In genomic region chr7:41705109-41705871, GRCh38 we compare ENCODE assay signal across 8 cellular contexts. TPM values are rescaled to one million over a fixed set of nuclear protein-coding genes. Genes with fewer than 3 reads are reported as not detected.
DNase-seq lines count a peak whose midpoint lies in the region; ATAC-seq and TF ChIP-seq lines count a peak whose summit lies in the region.

No MANE protein-coding gene starts in this region.

- in situ Hi-C loops in GM23248 (cut with MboI): loop anchor here (10.0 to 25.0 kb wide), 3 partner anchors 893 to 1468 kb away; no protein-coding TSS in a partner anchor
- in situ Hi-C loops in gastrocnemius medialis (cut with MboI; ENCODE audit: low sequenced_read_pairs in 4 of 4): no loop called here

- H3K4me2 ChIP-seq in GM23248 (ENCODE audit: unreplicated experiment) (peak overlapping the region; percentile 96), KMS-11 (peak overlapping the region; percentile 90)

- peaks cover 52% of the 10 kb centered on the region for H3K4me1 Mint-ChIP-seq in brain

- peaks cover 65% of the 10 kb centered on the region for H3F3A ChIP-seq in GM23248 (ENCODE audit: insufficient read depth)

- H3K4me3 Mint-ChIP-seq in brain: peak overlapping the region; percentile 82 to 86 (median 84)

- H3K36me3 Mint-ChIP-seq in brain: no peaks in the 10 kb centered on the region

- DNase-seq in GM06990 (ENCODE audit: extremely low read depth, insufficient read length) (peak; percentile 78), GM23248 (peak; percentile 95), T-helper 1 cell (peak in 3 of 5 donors; percentile 10 to 48 (median 17)), gastrocnemius medialis (peak; percentile 27 to 55), cortex of kidney (lab: John Stamatoyannopoulos, UW) (no peak)

- no peak for TF ChIP-seq POLR2A in gastrocnemius medialis (IDR thresholded peaks at IDR 0.05)

- H2AFZ ChIP-seq in GM23248 (peak overlapping the region; percentile 84), KMS-11 (ENCODE audit: low read depth) (peak overlapping the region; percentile 98)

- H3K9me2 ChIP-seq in GM23248 (ENCODE audit: insufficient read depth): no peaks in the 10 kb centered on the region

- 3 to 6% methylated on average over 36 to 42 of the region's 42 CpGs for WGBS in GM23248 (ENCODE audit: low coverage in 1 of 2, low lambda C conversion rate in 2 of 2, missing lambda C conversion rate in 2 of 2), 2 experiments

- no peaks in the 10 kb centered on the region for H3K36me3 ChIP-seq in GM06990 (ENCODE audit: control insufficient read depth, insufficient read depth, low read length)
- H3K36me3 ChIP-seq in GM23248 (ENCODE audit: low read depth): no peaks in the 10 kb centered on the region
- no peaks in the 10 kb centered on the region for H3K36me3 ChIP-seq in KMS-11 (ENCODE audit: insufficient read depth)
- no peaks in the 10 kb centered on the region for H3K36me3 ChIP-seq in iPS-15b (ENCODE audit: control insufficient read depth, insufficient read depth, low read length)
- no peaks in the 10 kb centered on the region for H3K36me3 ChIP-seq in gastrocnemius medialis

- peak; percentile 41 to 68 for ATAC-seq in gastrocnemius medialis

- peak; percentile 82 for TF ChIP-seq CTCF in GM06990 (IDR thresholded peaks at IDR 0.05; ENCODE audit: insufficient read depth, low read length, poor library complexity, severe bottlenecking)
- TF ChIP-seq CTCF in KMS-11 (conservative IDR thresholded peaks at IDR 0.05; ENCODE audit: low read depth, low read length): peak; percentile 83
- TF ChIP-seq CTCF in brain (conservative IDR thresholded peaks at IDR 0.05): peak; percentile 89 to 92
- TF ChIP-seq CTCF in gastrocnemius medialis (IDR thresholded peaks at IDR 0.05 in 4 of 5, conservative IDR thresholded peaks at IDR 0.05 in 1 of 5): peak in 2 of 5 experiments; percentile 14

- peak overlapping the region; percentile 43 to 91 (median 84) for H3K27ac Mint-ChIP-seq in brain

- H3K9me3 Mint-ChIP-seq in brain: peaks cover 0 to 9% (median 0%) of the 10 kb centered on the region in 5 experiments

- H3K9me3 ChIP-seq in GM23248 (ENCODE audit: low read depth) (no peaks in the 10 kb centered on the region), iPS-15b (ENCODE audit: control insufficient read depth, insufficient read depth, low read length) (no peaks in the 10 kb centered on the region), gastrocnemius medialis (no peaks in the 10 kb centered on the region)

- intact Hi-C loops in gastrocnemius medialis (cut with DNase I; ENCODE audit: low total_unique reads): no loop called here

- peaks cover 35% of the 10 kb centered on the region for H3K27me3 Mint-ChIP-seq in brain

- H3K9ac ChIP-seq in GM23248 (peak overlapping the region; percentile 72), KMS-11 (peak overlapping the region; percentile 70), iPS-15b (ENCODE audit: low read depth, low read length) (no peak overlapping the region)

- H3K79me2 ChIP-seq in GM23248 (ENCODE audit: insufficient read depth) (peaks cover 10% of the 10 kb centered on the region), KMS-11 (ENCODE audit: insufficient read depth, low read depth) (no peaks in the 10 kb centered on the region)

- H4K20me1 ChIP-seq in GM23248 (ENCODE audit: insufficient read depth): no peaks in the 10 kb centered on the region
- H4K20me1 ChIP-seq in KMS-11 (ENCODE audit: insufficient read depth): no peaks in the 10 kb centered on the region

- H3K27me3 ChIP-seq in GM06990 (replicated peaks; ENCODE audit: control insufficient read depth, insufficient read depth, low read length): no peaks in the 10 kb centered on the region; the same call in 1 of the 2 replicates
- H3K27me3 ChIP-seq in GM23248 (replicated peaks; ENCODE audit: insufficient read depth): no peaks in the 10 kb centered on the region
- H3K27me3 ChIP-seq in KMS-11 (ENCODE audit: insufficient read depth, low read depth): no peaks in the 10 kb centered on the region
- H3K27me3 ChIP-seq in iPS-15b (ENCODE audit: control insufficient read depth, insufficient read depth, low read length): peaks cover 14% of the 10 kb centered on the region
- H3K27me3 ChIP-seq in gastrocnemius medialis: peaks cover 3 to 14% (median 7%) of the 10 kb centered on the region in 3 donors

- H3K4me3 ChIP-seq in GM06990 (replicated peaks; ENCODE audit: low read depth, low read length) (peak overlapping the region; percentile 57), GM23248 (peak overlapping the region; percentile 74), KMS-11 (IDR thresholded peaks at IDR 0.05; ENCODE audit: insufficient read depth, low read depth, low read length) (peak overlapping the region; percentile 49), iPS-15b (ENCODE audit: low read depth, low read length) (peak overlapping the region; percentile 54), gastrocnemius medialis (peak overlapping the region; percentile 50 to 53 (median 53))

- H3K27ac ChIP-seq in GM23248 (peak overlapping the region; percentile 59), KMS-11 (peak overlapping the region; percentile 72), gastrocnemius medialis (peak overlapping the region; percentile 20 to 54 (median 32))

- H3K4me1 ChIP-seq in GM23248 (ENCODE audit: insufficient read depth) (peaks cover 31% of the 10 kb centered on the region), KMS-11 (ENCODE audit: low read depth, poor library complexity, severe bottlenecking) (peaks cover 18% of the 10 kb centered on the region), iPS-15b (ENCODE audit: control insufficient read depth, insufficient read depth, low read length) (peaks cover 25% of the 10 kb centered on the region), gastrocnemius medialis (peaks cover 5 to 12% of the 10 kb centered on the region in 2 donors)

RNA-seq across cellular contexts. Expression of gene INHBA, which starts 2.4 kb away (rescaled TPM):
- 5.2 and 5.5 TPM in 2 replicates for total RNA-seq in GM23248 (2014; rRNA removed; shearing (Covaris generic))
- polyA plus RNA-seq in GM23248 (2016; fragmentation: Nextera tagmentation; extraction: Ambion mirVana) (7.9 and 8.8 TPM in 2 replicates), brain (ENCODE audit: insufficient read depth, low read depth, low replicate concordance) (0.17 TPM)
- under 1 TPM; 0.05 to 0.62 (median 0.41) TPM for total RNA-seq in gastrocnemius medialis
